9 cellular contexts compared by ENCODE assay signal in the genomic region with DNA sequence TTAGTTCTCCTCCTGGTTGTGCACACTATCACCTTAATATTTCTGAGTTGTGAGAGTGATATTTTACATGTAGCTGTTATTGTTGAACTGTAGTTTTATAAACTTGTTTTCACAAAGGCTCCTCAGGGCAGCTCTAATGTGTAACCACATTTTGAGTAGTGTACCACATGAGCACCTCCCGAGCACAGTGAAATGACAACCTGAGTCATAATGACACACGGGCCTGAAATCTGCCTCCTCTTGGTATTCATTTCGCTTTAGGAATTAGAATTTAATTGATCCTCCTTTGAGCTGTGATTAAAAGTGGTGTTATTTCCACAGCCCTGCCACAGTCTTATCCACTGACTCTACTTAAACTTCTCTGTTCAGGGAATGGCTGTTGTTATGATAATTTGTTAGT. TPM values are rescaled to one million over a fixed set of nuclear protein-coding genes. Genes with fewer than 3 reads are reported as not detected.
DNase-seq lines count a peak whose midpoint lies in the region; ATAC-seq, FAIRE-seq and TF ChIP-seq lines count a peak whose summit lies in the region.
"Had no signal": no experiment of that assay in that cellular context is flagged by ENCODE, and none has a peak within 500 bp of the region (broad histone marks: within the 10 kb centered on the region; RNA-seq: fewer than 3 reads in every experiment).

No MANE protein-coding gene starts in this region.

- H3K4me3 ChIP-seq in ACC112 (ENCODE audit: low read depth, low read length) (peak overlapping the region; percentile 14; the same call in 1 of the 2 replicates), astrocyte (ENCODE audit: insufficient read depth, low read depth, low read length) (no peak overlapping the region)

- H3K4me1 Mint-ChIP-seq in astrocyte (ENCODE audit: low read depth, unreplicated experiment) = peaks cover 27% of the 10 kb centered on the region
- H3K4me1 Mint-ChIP-seq in naive thymus-derived CD8-positive, alpha-beta T cell = peaks cover 30 to 59% (median 45%) of the 10 kb centered on the region in 4 donors

- no peaks in the 10 kb centered on the region for H3K27me3 ChIP-seq in ACC112 (ENCODE audit: insufficient read depth, low read length)
- no peaks in the 10 kb centered on the region for H3K27me3 ChIP-seq in astrocyte (ENCODE audit: insufficient read depth, low read length)

- H3K36me3 ChIP-seq in ACC112 (ENCODE audit: insufficient read depth, low read length) (peaks cover 19% of the 10 kb centered on the region), astrocyte (ENCODE audit: insufficient read depth, low read length) (peaks cover 23% of the 10 kb centered on the region)

- DNase-seq in astrocyte (ENCODE audit: low read depth) (peak; percentile 57), sciatic nerve (ENCODE audit: low spot score) (no peak), hepatic stellate cell (ENCODE audit: low spot score) (no peak), retina (no peak)
- DNase-seq in naive thymus-derived CD8-positive, alpha-beta T cell = no peak

- H3K27ac ChIP-seq in ACC112 (ENCODE audit: low read depth, low read length) (peak overlapping the region; percentile 41), astrocyte (ENCODE audit: low read depth, low read length) (peak overlapping the region; percentile 28)

- H3K9me3 Mint-ChIP-seq in astrocyte (ENCODE audit: unreplicated experiment) = no peaks in the 10 kb centered on the region
- no peaks in the 10 kb centered on the region for H3K9me3 Mint-ChIP-seq in naive thymus-derived CD8-positive, alpha-beta T cell

- H3K4me2 ChIP-seq in astrocyte (ENCODE audit: low read length) = peak overlapping the region; percentile 37

- H3K27me3 Mint-ChIP-seq in astrocyte (ENCODE audit: low read depth, unreplicated experiment) = no peaks in the 10 kb centered on the region
- no peaks in the 10 kb centered on the region for H3K27me3 Mint-ChIP-seq in naive thymus-derived CD8-positive, alpha-beta T cell

- peaks cover 46% of the 10 kb centered on the region for H4K20me1 ChIP-seq in astrocyte (ENCODE audit: insufficient read depth, low read length)

- no peak for FAIRE-seq in astrocyte (lab: Jason Lieb, UNC)
- FAIRE-seq: G401.6 had no signal

- no peaks in the 10 kb centered on the region for H3K9me3 ChIP-seq in astrocyte (ENCODE audit: insufficient read depth, low read depth, low read length)

- POLR2A ChIA-PET in naive thymus-derived CD8-positive, alpha-beta T cell (lab: Charles Lee) = no interaction called here

- H3K79me2 ChIP-seq in ACC112 (ENCODE audit: control insufficient read depth, insufficient read depth, low read length, unreplicated experiment) = peaks cover 43% of the 10 kb centered on the region
- H3K79me2 ChIP-seq in astrocyte (ENCODE audit: insufficient read depth, low read length) = peaks cover 69% of the 10 kb centered on the region

- H2AFZ ChIP-seq in ACC112 (ENCODE audit: low read length, unreplicated experiment) (no peak overlapping the region), astrocyte (ENCODE audit: low read depth, low read length) (no peak overlapping the region)

- H3K36me3 Mint-ChIP-seq in astrocyte (ENCODE audit: low read depth, unreplicated experiment) = peaks cover 2% of the 10 kb centered on the region
- H3K36me3 Mint-ChIP-seq in naive thymus-derived CD8-positive, alpha-beta T cell = peaks cover 0 to 81% (median 18%) of the 10 kb centered on the region in 3 donors

- H3K4me1 ChIP-seq in ACC112 (ENCODE audit: control insufficient read depth, insufficient read depth, low read length, unreplicated experiment) = peaks cover 33% of the 10 kb centered on the region
- H3K4me1 ChIP-seq in astrocyte (ENCODE audit: insufficient read depth, low read length) = peaks cover 21% of the 10 kb centered on the region

- no peak overlapping the region for H3K27ac Mint-ChIP-seq in astrocyte (ENCODE audit: unreplicated experiment)
- peak overlapping the region in 1 of 10 donors; percentile 76 for H3K27ac Mint-ChIP-seq in naive thymus-derived CD8-positive, alpha-beta T cell

- intact Hi-C loops in sciatic nerve (cut with DNase I) = no loop called here

- H3K4me3 Mint-ChIP-seq in astrocyte (ENCODE audit: unreplicated experiment) = no peak overlapping the region
- no peak overlapping the region for H3K4me3 Mint-ChIP-seq in naive thymus-derived CD8-positive, alpha-beta T cell

- H3K9ac ChIP-seq in astrocyte (ENCODE audit: low read length) = peak overlapping the region; percentile 20

- peak; percentile 51 for ATAC-seq in GM18909 (IDR thresholded peaks at IDR 0.05; ENCODE audit: poor library complexity, unreplicated experiment)
- peak; percentile 37 for ATAC-seq in HG03280 (IDR thresholded peaks at IDR 0.05; ENCODE audit: unreplicated experiment)
- ATAC-seq in sciatic nerve = no peak
- ATAC-seq in naive thymus-derived CD8-positive, alpha-beta T cell = no peak

- no peak for TF ChIP-seq CTCF in astrocyte (IDR thresholded peaks at IDR 0.05; ENCODE audit: insufficient read depth, low read depth, low read length)

RNA-seq across cellular contexts. Expression of a gene that starts 7.9 kb away (rescaled TPM):
- total RNA-seq in astrocyte (32.2 and 38.5 TPM in 2 replicates), sciatic nerve (45.6 TPM)
- 10 to 100 TPM; 54.1 to 63.9 TPM for total RNA-seq in naive thymus-derived CD8-positive, alpha-beta T cell
- 10 to 100 TPM; 26.1 to 33.3 (median 32.5) TPM for polyA plus RNA-seq in naive thymus-derived CD8-positive, alpha-beta T cell

RNA-seq across cellular contexts. Expression of a gene that starts 8.0 kb away (rescaled TPM):
- total RNA-seq in astrocyte (8.1 and 10.7 TPM in 2 replicates), sciatic nerve (6.0 TPM)
- 10 to 100 TPM; 13.3 to 13.7 TPM for total RNA-seq in naive thymus-derived CD8-positive, alpha-beta T cell
- polyA plus RNA-seq in naive thymus-derived CD8-positive, alpha-beta T cell = 10 to 100 TPM in 2 of 3 donors, 1 to 10 TPM in 1; 6.0 to 13.1 (median 11.0) TPM

RNA-seq across cellular contexts. Expression of a gene that starts 25.9 kb away (rescaled TPM):
- total RNA-seq in astrocyte = 0.64 and 0.84 TPM in 2 replicates
- 0.36 TPM for total RNA-seq in sciatic nerve
- total RNA-seq in naive thymus-derived CD8-positive, alpha-beta T cell = not detected
- not detected for polyA plus RNA-seq in naive thymus-derived CD8-positive, alpha-beta T cell

Comparison
In these comparisons a context has a peak if more than half of its experiments do, and no peak if none do; other contexts are left out.
1. ATAC-seq: peak in GM18909 (single experiment) and HG03280 (single experiment); none in sciatic nerve (single experiment) and naive thymus-derived CD8-positive, alpha-beta T cell (0 of 2).